ENCODE assay signal across 7 cellular contexts in genomic region chr1:120393316-120394232, GRCh38. TPM values are rescaled to one million over a fixed set of nuclear protein-coding genes. Genes with fewer than 3 reads are reported as not detected.
DNase-seq lines count a peak whose midpoint lies in the region; ATAC-seq, FAIRE-seq and TF ChIP-seq lines count a peak whose summit lies in the region.
"Not testable (repeated sequence)": the region's sequence is repeated elsewhere in the genome, so short reads cannot be mapped to it uniquely, and the experiment has no call there.

No MANE protein-coding gene starts in this region.

- not testable (repeated sequence) for H3K27me3 ChIP-seq in Panc1 (ENCODE audit: control insufficient read depth, insufficient read depth, low read length); K562 (ENCODE audit: control insufficient read depth in 2 of 2, insufficient read depth in 2 of 2, low read length in 2 of 2); left ventricle myocardium inferior (ENCODE audit: low read depth)

- not testable (repeated sequence) for BruUV-seq in Panc1 (replicated peaks; lab: Mats Ljungman, UMichigan); K562 (replicated peaks; lab: Mats Ljungman, UMichigan)

- not testable (repeated sequence) for H3K4me1 ChIP-seq in Panc1 (ENCODE audit: control insufficient read depth, insufficient read depth, low read length); K562 (replicated peaks in 1 of 2; ENCODE audit: control insufficient read depth in 2 of 2, insufficient read depth in 2 of 2, low read length in 2 of 2); left ventricle myocardium inferior; mucosa of descending colon (ENCODE audit: low read depth)

- not testable (repeated sequence) for H3K9me3 Mint-ChIP-seq in CD14-positive monocyte, HFFc6

- 21% methylated on average over 8 of the region's 13 CpGs for WGBS in K562 (ENCODE audit: insufficient coverage, low coverage, missing lambda C conversion rate)

- H2AFZ ChIP-seq in K562 (ENCODE audit: low read depth, low read length), result peak overlapping the region; percentile 55

- H3K9me1 ChIP-seq in K562 (ENCODE audit: control insufficient read depth, insufficient read depth, low read length), result not testable (repeated sequence)

- not testable (repeated sequence) for H3K4me1 Mint-ChIP-seq in CD14-positive monocyte; HFFc6 (ENCODE audit: low read depth)

- not testable (repeated sequence) for TF ChIP-seq POLR2A in K562 (conservative IDR thresholded peaks at IDR 0.05)

- not testable (repeated sequence) for H3K27ac Mint-ChIP-seq in CD14-positive monocyte, HFFc6

- not testable (repeated sequence) for H3K4me3 Mint-ChIP-seq in CD14-positive monocyte, HFFc6

- not testable (repeated sequence) for H3K36me3 ChIP-seq in Panc1 (ENCODE audit: control insufficient read depth, insufficient read depth, low read length); K562 (ENCODE audit: control insufficient read depth, insufficient read depth, low read length); left ventricle myocardium inferior; mucosa of descending colon (ENCODE audit: low read depth)

- H3K27me3 Mint-ChIP-seq in CD14-positive monocyte (ENCODE audit: low read depth in 3 of 3); HFFc6 (ENCODE audit: insufficient read depth): not testable (repeated sequence)

- in situ Hi-C loops in Panc1 (cut with HindIII; ENCODE audit: low pct_unique_long_range_greater_than_20kb, low sequenced_read_pairs); K562 (cut with MboI): not testable (repeated sequence)

- not testable (repeated sequence) for H3K4me3 ChIP-seq in Panc1 (ENCODE audit: low read depth in 2 of 2, low read length in 2 of 2); K562; left ventricle myocardium inferior; mucosa of descending colon

- H3K27ac ChIP-seq in Panc1 (ENCODE audit: low read length); K562 (ENCODE audit: extremely low read depth, low read depth, low read length); left ventricle myocardium inferior (replicated peaks): not testable (repeated sequence)

- POLR2A ChIA-PET in Panc1 (lab: Charles Lee); K562 (lab: Yijun Ruan, JAX): not testable (repeated sequence)

- not testable (repeated sequence) for H3K36me3 Mint-ChIP-seq in CD14-positive monocyte; HFFc6 (ENCODE audit: low read depth)

- ATAC-seq in Panc1, result peak; percentile 79
- peak; percentile 88 for ATAC-seq in K562
- ATAC-seq in mucosa of descending colon, result peak; percentile 34

- H3K4me2 ChIP-seq in K562 (ENCODE audit: insufficient read depth, low read length), result peak overlapping the region; percentile 10; the same call in 1 of the 2 replicates

- TF ChIP-seq RAD21 in K562 (CRISPR knock-in tag; conservative IDR thresholded peaks at IDR 0.05 in 1 of 2, IDR thresholded peaks at IDR 0.05 in 1 of 2), result 0 out of 4 replicates have a peak, but pooled peaks have one; percentile 9 to 15

- CTCF ChIA-PET in Panc1 (lab: Charles Lee); K562 (lab: Yijun Ruan, JAX; ENCODE audit: low intra/inter-chr PET ratio): not testable (repeated sequence)

- not testable (repeated sequence) for H4K20me1 ChIP-seq in K562 (replicated peaks; ENCODE audit: control insufficient read depth, insufficient read depth, low read length)

- TF ChIP-seq EP300 in K562 (IDR thresholded peaks at IDR 0.05; ENCODE audit: low read length), result not testable (repeated sequence)

- not testable (repeated sequence) for H3K9ac ChIP-seq in K562 (ENCODE audit: insufficient read depth in 1 of 2, low read depth in 2 of 2, low read length in 2 of 2)

- FAIRE-seq in K562 (lab: Jason Lieb, UNC), result not testable (repeated sequence)

- not testable (repeated sequence) for H3K79me2 ChIP-seq in K562 (ENCODE audit: control insufficient read depth, insufficient read depth, low read length)

- intact Hi-C loops in CD14-positive monocyte (cut with micrococcal nuclease); Panc1 (cut with micrococcal nuclease; ENCODE audit: unreplicated experiment); K562 (cut with micrococcal nuclease); left ventricle myocardium inferior (cut with micrococcal nuclease); mucosa of descending colon (cut with DNase I, micrococcal nuclease): not testable (repeated sequence)

- TF ChIP-seq CTCF in CD14-positive monocyte (IDR thresholded peaks at IDR 0.05) (peak; percentile 7), HFFc6 (IDR thresholded peaks at IDR 0.05) (peak; percentile 58), Panc1 (IDR thresholded peaks at IDR 0.05) (peak; percentile 57), left ventricle myocardium inferior (IDR thresholded peaks at IDR 0.05; ENCODE audit: borderline replicate concordance) (peak; percentile 30)
- TF ChIP-seq CTCF in K562 (IDR thresholded peaks at IDR 0.05 in 2 of 3, conservative IDR thresholded peaks at IDR 0.05 in 1 of 3; ENCODE audit: insufficient read depth in 2 of 3, low read depth in 1 of 3, low read length in 3 of 3); mucosa of descending colon (IDR thresholded peaks at IDR 0.05): not testable (repeated sequence)

- H3K9me3 ChIP-seq in Panc1 (ENCODE audit: control insufficient read depth, insufficient read depth, low read depth, low read length); K562 (replicated peaks; ENCODE audit: control insufficient read depth, insufficient read depth, low read depth, low read length); left ventricle myocardium inferior (replicated peaks); mucosa of descending colon: not testable (repeated sequence)

- DNase-seq in CD14-positive monocyte (ENCODE audit: low spot score); HFFc6; Panc1 (ENCODE audit: low read depth, low spot score); left ventricle myocardium inferior; mucosa of descending colon: not testable (repeated sequence)
- DNase-seq in K562 (ENCODE audit: extremely low read depth in 1 of 4, low spot score in 3 of 4) (peak in 3 of 4 experiments; percentile 2 to 11 (median 6)), retina (peak; percentile 19)

TF ChIP-seq in K562, 482 proteins besides CTCF, POLR2A, EP300 and RAD21:
- TF ChIP-seq EGR1 (conservative IDR thresholded peaks at IDR 0.05) (peak; percentile 72), RFX1 (IDR thresholded peaks at IDR 0.05) (peak; percentile 81)
- TF ChIP-seq, protein P1, sequence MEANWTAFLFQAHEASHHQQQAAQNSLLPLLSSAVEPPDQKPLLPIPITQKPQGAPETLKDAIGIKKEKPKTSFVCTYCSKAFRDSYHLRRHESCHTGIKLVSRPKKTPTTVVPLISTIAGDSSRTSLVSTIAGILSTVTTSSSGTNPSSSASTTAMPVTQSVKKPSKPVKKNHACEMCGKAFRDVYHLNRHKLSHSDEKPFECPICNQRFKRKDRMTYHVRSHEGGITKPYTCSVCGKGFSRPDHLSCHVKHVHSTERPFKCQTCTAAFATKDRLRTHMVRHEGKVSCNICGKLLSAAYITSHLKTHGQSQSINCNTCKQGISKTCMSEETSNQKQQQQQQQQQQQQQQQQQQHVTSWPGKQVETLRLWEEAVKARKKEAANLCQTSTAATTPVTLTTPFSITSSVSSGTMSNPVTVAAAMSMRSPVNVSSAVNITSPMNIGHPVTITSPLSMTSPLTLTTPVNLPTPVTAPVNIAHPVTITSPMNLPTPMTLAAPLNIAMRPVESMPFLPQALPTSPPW (CRISPR knock-in tag; IDR thresholded peaks at IDR 0.05), result peak; percentile 25; the same call in 1 of the 2 replicates
TF ChIP-seq in K562: peak in this region for 3; not testable (repeated sequence) for 479.

RNA-seq across cellular contexts. Expression of gene NBPF8, which starts 21.3 kb away (rescaled TPM):
- under 1 TPM; 0.32 to 0.44 TPM for polyA plus RNA-seq in CD14-positive monocyte
- 1 to 10 TPM; 5.5 to 7.0 (median 6.0) TPM for total RNA-seq in HFFc6 (2021; fragmentation: NEBNext Ultra II Directional; extraction: Animal tissue kit (Norgen Biotek cat#: 25700))
- total RNA-seq in Panc1 (2021; ENCODE audit: unreplicated experiment), result 22.3 TPM
- 10.3 TPM for polyA plus RNA-seq in Panc1 (2012; ENCODE audit: insufficient read length)
- total RNA-seq in K562 (2011; cell fraction: chromatin; rRNA removed; ENCODE audit: low replicate concordance), result 23.1 and 43.4 TPM in 2 replicates
- total RNA-seq in K562 (2011; cell fraction: nucleolus; rRNA removed), result 10.0 and 13.4 TPM in 2 replicates
- total RNA-seq in K562 (2011; cell fraction: nucleoplasm; rRNA removed), result 16.6 and 19.8 TPM in 2 replicates
- total RNA-seq in K562 (2014; rRNA removed), result 3.7 and 4.5 TPM in 2 replicates
- total RNA-seq in K562 (2014; rRNA removed; fragmentation: Illumina TruSeq; extraction: Trizol), result 6.8 and 7.1 TPM in 2 replicates
- total RNA-seq in K562 (2015; rRNA removed; fragmentation: Illumina TruSeq; extraction: Trizol), result 7.1 TPM in 2 replicates
- total RNA-seq in K562 (2021), result 4.3 and 4.9 TPM in 2 replicates
- 11.4 and 14.7 TPM in 2 replicates for polyA plus RNA-seq in K562 (2011; rRNA removed)
- 4.2 and 5.0 TPM in 2 replicates for polyA plus RNA-seq in K562 (2011; cell fraction: cytosol; rRNA removed)
- polyA plus RNA-seq in K562 (2011; cell fraction: nucleus; rRNA removed), result 36.2 and 52.5 TPM in 2 replicates
- 5.7 and 12.1 TPM in 2 replicates for polyA plus RNA-seq in K562 (2012)
- 8.0 and 10.0 TPM in 2 replicates for polyA plus RNA-seq in K562 (2014; fragmentation: Illumina TruSeq; extraction: Trizol)
- polyA plus RNA-seq in K562 (2014; fragmentation: Nextera tagmentation; extraction: Ambion mirVana), result 1 to 10 TPM; 1.7 to 2.8 TPM
- polyA plus RNA-seq in K562 (2014; rRNA removed), result 9.1 TPM in 2 replicates
- polyA minus RNA-seq in K562 (2011; rRNA and poly(A)+ RNA removed), result 6.7 and 8.2 TPM in 2 replicates
- 2.1 and 2.5 TPM in 2 replicates for polyA minus RNA-seq in K562 (2011; cell fraction: cytosol; rRNA and poly(A)+ RNA removed)
- polyA minus RNA-seq in K562 (2011; cell fraction: nucleus; rRNA and poly(A)+ RNA removed), result 6.6 and 8.3 TPM in 2 replicates
- 1.2 TPM for total RNA-seq in left ventricle myocardium inferior
- total RNA-seq in mucosa of descending colon, result 10 to 100 TPM in 1 of 3 donors, 1 to 10 TPM in 2; 3.1 to 11.6 (median 3.8) TPM

Comparison
In these comparisons a context has a peak if more than half of its experiments do, and no peak if none do; other contexts are left out.
1. ATAC-seq: peak in every context shown above with its lines; median percentile 88 in K562; 79 in Panc1; 34 in mucosa of descending colon.